16 cellular contexts compared by ENCODE assay signal in genomic region chr4:154004450-154004849, GRCh38.
DNase-seq lines count a peak whose midpoint lies in the region; ATAC-seq and TF ChIP-seq lines count a peak whose summit lies in the region.
"Had no signal": no experiment of that assay in that cellular context is flagged by ENCODE, and none has a peak within 500 bp of the region (broad histone marks: within the 10 kb centered on the region; RNA-seq: fewer than 3 reads in every experiment).

No MANE protein-coding gene starts in this region.

- H3K4me1 ChIP-seq in body of pancreas = no peaks in the 10 kb centered on the region
- no peaks in the 10 kb centered on the region for H3K4me1 ChIP-seq in left lung
- H3K4me1 ChIP-seq in spleen = no peaks in the 10 kb centered on the region

- 64 to 77% methylated on average over 8 of the region's 8 CpGs for WGBS in body of pancreas, 2 donors
- WGBS in spleen, 5 donors = 76 to 84% (median 77%) methylated on average over 8 of the region's 8 CpGs

- no peaks in the 10 kb centered on the region for H3K9me3 ChIP-seq in body of pancreas
- no peaks in the 10 kb centered on the region for H3K9me3 ChIP-seq in left lung
- no peaks in the 10 kb centered on the region for H3K9me3 ChIP-seq in spleen

- H3K36me3 ChIP-seq in body of pancreas (replicated peaks in 1 of 2; ENCODE audit: insufficient read depth in 1 of 2, low read depth in 2 of 2) = no peaks in the 10 kb centered on the region
- H3K36me3 ChIP-seq in left lung = no peaks in the 10 kb centered on the region
- H3K36me3 ChIP-seq in spleen = no peaks in the 10 kb centered on the region
- H3K36me3 ChIP-seq: WERI-Rb-1 had no signal

- peak in 1 of 4 donors; percentile 15 for DNase-seq in body of pancreas
- no peak for DNase-seq in left lung
- peak; percentile 54 for DNase-seq in spleen
- no peak for DNase-seq in EL
- DNase-seq in SW 1271 (lab: John Stamatoyannopoulos, UW) = no peak
- no peak for DNase-seq in NCI-H510A (lab: John Stamatoyannopoulos, UW)
- DNase-seq: activated CD4-positive, alpha-beta memory T cell treated with anti-CD3 and anti-CD28 coated beads for 36 hours; activated naive CD4-positive, alpha-beta T cell treated with anti-CD3 and anti-CD28 coated beads, Interleukin-2, amount 50 U/mL, for 16 hours; activated T-cell treated with anti-CD3 and anti-CD28 coated beads, Interleukin-2, amount 50 U/mL, for 1 hour; IMR-90; MM.1S; naive B cell; WERI-Rb-1 had no signal

- peak; percentile 24 for ATAC-seq in body of pancreas
- peak; percentile 57 for ATAC-seq in left lung
- ATAC-seq in GM19328 (IDR thresholded peaks at IDR 0.05; ENCODE audit: unreplicated experiment) = no peak

- H3K27ac ChIP-seq in C4-2B = peak overlapping the region; percentile 18; the same call in 1 of the 2 replicates
- peak overlapping the region in 1 of 4 donors; percentile 32 for H3K27ac ChIP-seq in body of pancreas
- H3K27ac ChIP-seq in left lung = peak overlapping the region in 1 of 2 donors; percentile 23
- no peak overlapping the region for H3K27ac ChIP-seq in spleen
- H3K27ac ChIP-seq: WERI-Rb-1 had no signal

- no peak for TF ChIP-seq CTCF in C4-2B (conservative IDR thresholded peaks at IDR 0.05)
- no peak for TF ChIP-seq CTCF in body of pancreas (IDR thresholded peaks at IDR 0.05)
- no peak for TF ChIP-seq CTCF in left lung (IDR thresholded peaks at IDR 0.05)
- no peak for TF ChIP-seq CTCF in spleen (IDR thresholded peaks at IDR 0.05 in 8 of 11, conservative IDR thresholded peaks at IDR 0.05 in 3 of 11)

- TF ChIP-seq POLR2A in body of pancreas (IDR thresholded peaks at IDR 0.05) = no peak
- no peak for TF ChIP-seq POLR2A in spleen (IDR thresholded peaks at IDR 0.05)

- H3K27me3 ChIP-seq in body of pancreas (no peaks in the 10 kb centered on the region), left lung (no peaks in the 10 kb centered on the region), spleen (replicated peaks in 1 of 7) (peaks cover 0 to 2% (median 0%) of the 10 kb centered on the region in 7 donors)

- H3K4me3 ChIP-seq in body of pancreas (no peak overlapping the region), left lung (no peak overlapping the region), spleen (no peak overlapping the region)
- H3K4me3 ChIP-seq: lung had no signal

- intact Hi-C loops in body of pancreas (cut with DNase I) (no loop called here), left lung (cut with DNase I) (no loop called here), spleen (cut with DNase I; ENCODE audit: low total_unique reads) (no loop called here)
